ENCODE assay signal across 25 cellular contexts in the genomic region with DNA sequence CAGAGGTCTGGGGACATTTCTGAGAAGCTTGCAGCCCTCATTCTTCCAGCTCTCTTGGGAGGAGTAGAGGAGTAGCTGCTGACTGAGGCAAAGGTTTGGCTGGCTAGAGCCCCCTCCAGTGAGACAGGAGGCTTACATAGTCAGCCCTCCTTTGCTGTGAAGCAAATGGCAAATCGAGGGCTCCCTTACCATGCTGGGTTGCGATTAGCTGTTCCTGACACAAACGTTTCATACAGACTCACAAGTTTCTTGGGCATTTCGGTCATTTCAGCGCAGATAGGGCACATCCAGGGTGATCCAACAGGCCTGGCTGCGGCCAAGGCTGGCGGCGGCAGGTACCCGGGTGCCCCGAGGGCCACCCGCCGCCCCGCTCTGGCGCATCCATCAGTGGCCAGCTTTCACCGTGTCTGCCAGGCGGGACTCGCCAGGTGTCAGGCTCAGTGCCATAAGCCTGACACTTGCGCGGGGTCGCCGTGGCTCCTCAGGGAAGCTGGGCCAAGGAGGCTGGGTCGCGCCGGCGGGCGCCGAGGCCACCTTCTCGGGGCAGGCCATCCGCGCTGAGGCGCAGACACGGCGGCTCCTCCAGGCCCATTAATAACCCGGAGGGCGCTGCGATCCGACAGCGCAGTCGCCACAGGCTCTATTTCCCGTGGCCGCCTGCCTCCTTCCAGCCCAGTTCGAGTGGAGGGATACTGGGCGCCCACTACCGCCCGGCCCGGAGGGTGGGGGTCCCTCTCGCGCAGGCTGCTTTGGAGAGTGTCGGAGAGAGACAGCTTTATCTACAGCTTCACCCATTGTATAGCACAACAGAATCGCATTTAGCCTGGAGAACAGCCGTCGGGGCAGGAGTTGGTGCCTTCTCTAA. TPM values are rescaled to one million over a fixed set of nuclear protein-coding genes. Genes with fewer than 3 reads are reported as not detected.
DNase-seq lines count a peak whose midpoint lies in the region; TF ChIP-seq lines count a peak whose summit lies in the region.
"Had no signal": no experiment of that assay in that cellular context is flagged by ENCODE, and none has a peak within 500 bp of the region (broad histone marks: within the 10 kb centered on the region; RNA-seq: fewer than 3 reads in every experiment).

No MANE protein-coding gene starts in this region.

- H3K9me3 Mint-ChIP-seq in chondrocyte (ENCODE audit: low read depth) = no peaks in the 10 kb centered on the region
- H3K9me3 Mint-ChIP-seq: activated naive CD4-positive, alpha-beta T cell treated with anti-CD3 and anti-CD28 coated beads, Interleukin-2, amount 50 U/mL, for 72 hours had no signal

- H3K4me2 ChIP-seq in osteoblast (ENCODE audit: insufficient read depth, low read length) = no peak overlapping the region
- H3K4me2 ChIP-seq: PC-9 had no signal

- H3K27ac Mint-ChIP-seq in chondrocyte (ENCODE audit: unreplicated experiment) = no peak overlapping the region
- H3K27ac Mint-ChIP-seq: activated naive CD4-positive, alpha-beta T cell treated with anti-CD3 and anti-CD28 coated beads, Interleukin-2, amount 50 U/mL, for 72 hours; HFFc6 had no signal

- H3K27me3 ChIP-seq in iPS-20b (ENCODE audit: insufficient read depth, low read length) (peaks cover 99% of the 10 kb centered on the region), osteoblast (ENCODE audit: insufficient read depth, low read length) (peaks cover 2% of the 10 kb centered on the region)

- H3K4me3 Mint-ChIP-seq in chondrocyte (ENCODE audit: unreplicated experiment) = peak overlapping the region; percentile 6

- H3K36me3 Mint-ChIP-seq in chondrocyte (ENCODE audit: low read depth) = peaks cover 6% of the 10 kb centered on the region

- H3K9me3 ChIP-seq in iPS-20b (ENCODE audit: insufficient read depth, low read depth, low read length) = no peaks in the 10 kb centered on the region
- no peaks in the 10 kb centered on the region for H3K9me3 ChIP-seq in osteoblast (ENCODE audit: low read depth, low read length)
- H3K9me3 ChIP-seq: heart left ventricle, psoas muscle had no signal

- DNase-seq in chondrocyte (ENCODE audit: low spot score) (no peak), osteoblast (ENCODE audit: insufficient read length, low spot score, missing footprints) (peak; percentile 81), middle frontal gyrus (ENCODE audit: extremely low spot score, low spot score) (no peak), RKO (ENCODE audit: low spot score) (no peak), NCI-H2196 (lab: John Stamatoyannopoulos, UW; ENCODE audit: unreplicated experiment) (no peak), activated gamma-delta T cell (lab: John Stamatoyannopoulos, UW) (no peak)
- DNase-seq: activated CD4-positive, alpha-beta T cell treated with anti-CD3 and anti-CD28 coated beads, Interleukin-2, amount 50 U/mL, for 48 hours; activated CD8-positive, alpha-beta memory T cell treated with anti-CD3 and anti-CD28 coated beads, Interleukin-2, amount 50 U/mL, for 4 hours; anterior cingulate cortex; caudate nucleus; HFFc6; KG1; left ventricle myocardium superior; MM.1S; NCI-H1436; NCI-H510A; PC-9; SHP77; T1000 had no signal

- no peaks in the 10 kb centered on the region for H3K79me2 ChIP-seq in osteoblast (ENCODE audit: insufficient read depth, low read length)

- H3K36me3 ChIP-seq in iPS-20b (ENCODE audit: insufficient read depth, low read depth, low read length) (no peaks in the 10 kb centered on the region), osteoblast (ENCODE audit: insufficient read depth, low read length) (no peaks in the 10 kb centered on the region)
- H3K36me3 ChIP-seq: heart left ventricle had no signal

- peaks cover 78% of the 10 kb centered on the region for H3K27me3 Mint-ChIP-seq in chondrocyte (ENCODE audit: low read depth)

- H3K27ac ChIP-seq in iPS-20b (ENCODE audit: low read length) (no peak overlapping the region), osteoblast (ENCODE audit: low read depth, low read length) (no peak overlapping the region)
- H3K27ac ChIP-seq: C4-2B, heart left ventricle, PC-9, psoas muscle had no signal

- H4K20me1 ChIP-seq in osteoblast (ENCODE audit: insufficient read depth, low read length) = no peaks in the 10 kb centered on the region

- H3K4me3 ChIP-seq in iPS-20b (ENCODE audit: low read length) = peak overlapping the region; percentile 27; the same call in 1 of the 2 replicates
- no peak overlapping the region for H3K4me3 ChIP-seq in osteoblast (ENCODE audit: insufficient read depth, low read length)
- H3K4me3 ChIP-seq: PC-9 had no signal

- no peak overlapping the region for H3K9ac ChIP-seq in iPS-20b (ENCODE audit: low read depth, low read length)

- H3K4me1 Mint-ChIP-seq in chondrocyte (ENCODE audit: low read depth) = peaks cover 19% of the 10 kb centered on the region

- H2AFZ ChIP-seq in osteoblast (ENCODE audit: low read length) = no peak overlapping the region
- H2AFZ ChIP-seq: PC-9 had no signal

- H3K4me1 ChIP-seq in iPS-20b (ENCODE audit: insufficient read depth, low read length) = peaks cover 15% of the 10 kb centered on the region
- H3K4me1 ChIP-seq in osteoblast (ENCODE audit: insufficient read depth, low read length) = peaks cover 4% of the 10 kb centered on the region
- H3K4me1 ChIP-seq: psoas muscle had no signal

- TF ChIP-seq CTCF in chondrocyte (IDR thresholded peaks at IDR 0.05) = no peak
- no peak for TF ChIP-seq CTCF in osteoblast (IDR thresholded peaks at IDR 0.05; ENCODE audit: extremely low read depth, low read depth, low read length)

RNA-seq across cellular contexts. Expression of a gene that starts 9.1 kb away (rescaled TPM):
- total RNA-seq in chondrocyte = 0.49 to 0.89 TPM (median 0.70 TPM) in 3 replicates
- total RNA-seq in osteoblast = 1.8 and 2.7 TPM in 2 replicates
- total RNA-seq: activated naive CD4-positive, alpha-beta T cell treated with anti-CD3 and anti-CD28 coated beads, Interleukin-2, amount 50 U/mL, for 72 hours; HT-29 had no signal
